Comparison of ENCODE assay signal across 1 cellular context in the genomic region with DNA sequence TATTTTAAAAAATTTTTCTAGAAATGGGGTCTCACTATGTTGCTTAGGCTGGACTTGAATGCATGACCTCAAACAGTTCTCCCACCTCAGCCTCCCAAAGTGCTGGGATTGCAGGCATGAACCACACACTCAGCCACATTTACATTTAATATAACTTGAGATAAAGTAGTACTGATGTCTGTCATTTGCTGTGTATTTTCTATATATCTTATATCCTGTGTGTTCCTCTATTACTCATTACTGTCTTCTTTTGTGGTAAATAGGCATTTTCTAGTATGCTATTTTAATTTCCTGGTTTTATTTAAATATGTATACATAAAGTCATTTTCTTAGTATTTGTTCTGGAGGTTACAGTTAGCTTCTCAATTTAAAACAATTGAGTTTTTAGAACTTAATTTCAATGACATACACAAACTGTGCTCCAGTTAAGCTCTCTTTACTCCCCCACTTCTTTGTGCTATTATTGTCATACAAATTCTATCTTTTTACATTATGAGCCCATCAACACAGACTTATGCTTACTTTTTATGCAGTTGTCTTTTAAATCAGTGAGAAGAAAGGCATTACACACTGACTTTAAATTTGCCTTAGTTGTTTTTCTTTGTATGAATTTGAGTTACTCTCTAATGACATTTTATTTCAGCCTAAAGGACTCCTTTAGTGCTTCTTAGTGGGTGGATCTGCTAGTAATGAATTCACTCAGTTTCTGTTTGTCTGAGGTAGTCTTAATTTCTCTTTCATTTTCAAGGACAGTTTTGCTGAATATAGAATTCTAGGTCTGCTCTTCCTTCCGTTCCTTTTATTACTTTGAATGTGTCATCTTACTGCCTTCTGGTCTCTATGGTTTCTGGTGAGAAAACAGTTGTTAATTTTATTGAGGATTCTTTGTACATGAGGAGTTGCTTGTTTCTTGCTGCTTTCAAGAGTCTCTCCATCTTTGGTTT.
TF ChIP-seq lines count a peak whose summit lies in the region.

No MANE protein-coding gene starts in this region.

TF ChIP-seq in HepG2, 621 proteins besides CTCF, POLR2A, EP300 and RAD21 (continued from another document):
- TF ChIP-seq TOE1 (CRISPR knock-in tag; IDR thresholded peaks at IDR 0.05), result no peak
- TF ChIP-seq SAP130 (CRISPR knock-in tag; IDR thresholded peaks at IDR 0.05; ENCODE audit: low read depth), result no peak
- no peak for TF ChIP-seq KDM3A (CRISPR knock-in tag; IDR thresholded peaks at IDR 0.05; ENCODE audit: low read depth)
- no peak for TF ChIP-seq MED8 (CRISPR knock-in tag; IDR thresholded peaks at IDR 0.05; ENCODE audit: insufficient replicate concordance)
- TF ChIP-seq ZBTB21 (CRISPR knock-in tag; IDR thresholded peaks at IDR 0.05), result no peak
- no peak for TF ChIP-seq ZNF256 (CRISPR knock-in tag; conservative IDR thresholded peaks at IDR 0.05)
- TF ChIP-seq ZNF629 (CRISPR knock-in tag; conservative IDR thresholded peaks at IDR 0.05), result no peak
- TF ChIP-seq TEAD3 (CRISPR knock-in tag; optimal IDR thresholded peaks at IDR 0.05; ENCODE audit: borderline replicate concordance), result no peak
- TF ChIP-seq KDM4B (CRISPR knock-in tag; IDR thresholded peaks at IDR 0.05), result no peak
- TF ChIP-seq GATAD2A (CRISPR knock-in tag; IDR thresholded peaks at IDR 0.05), result no peak
